26 cellular contexts compared by ENCODE assay signal in genomic region chr4:184553891-184554290, GRCh38.
"Had no signal": no experiment of that assay in that cellular context is flagged by ENCODE, and none has a peak within 500 bp of the region (broad histone marks: within the 10 kb centered on the region; RNA-seq: fewer than 3 reads in every experiment).

No MANE protein-coding gene starts in this region.

- ATAC-seq: activated T-helper 17 cell treated with anti-CD3 and anti-CD28 coated beads, Interleukin-2, amount 50 U/mL, for 72 hours; PC-3; SK-N-SH treated with all-trans-retinoic acid at 6 μM for 48 hours had no signal

- H3K27ac Mint-ChIP-seq: activated B cell treated with CpG ODN at 0.5 μM for 24 hours; activated CD4-positive, alpha-beta memory T cell treated with anti-CD3 and anti-CD28 coated beads for 36 hours; activated CD4-positive, alpha-beta T cell treated with anti-CD3 and anti-CD28 coated beads, Interleukin-2, amount 10 ng/mL, durations not matched to agents 7 days and 5 days; activated naive CD4-positive, alpha-beta T cell treated with anti-CD3 and anti-CD28 coated beads for 36 hours; activated naive CD8-positive, alpha-beta T cell; activated T-helper 17 cell treated with anti-CD3 and anti-CD28 coated beads, Interleukin-2, amount 50 U/mL, for 72 hours; brain had no signal

- H3K27me3 Mint-ChIP-seq: activated B cell treated with CpG ODN at 0.5 μM for 24 hours; activated naive CD8-positive, alpha-beta T cell; central memory CD8-positive, alpha-beta T cell had no signal

- H3K4me1 ChIP-seq: SJSA1 had no signal

- H3K4me3 ChIP-seq: SJSA1 had no signal

- H3K27ac ChIP-seq: SJSA1 had no signal

- H3K4me3 Mint-ChIP-seq: activated B cell treated with CpG ODN at 0.5 μM for 24 hours; activated CD4-positive, alpha-beta memory T cell treated with anti-CD3 and anti-CD28 coated beads for 36 hours; activated CD4-positive, alpha-beta T cell treated with anti-CD3 and anti-CD28 coated beads, Interleukin-2, amount 10 ng/mL, durations not matched to agents 7 days and 5 days; activated naive CD4-positive, alpha-beta T cell treated with anti-CD3 and anti-CD28 coated beads for 36 hours; activated naive CD8-positive, alpha-beta T cell; activated T-helper 17 cell treated with anti-CD3 and anti-CD28 coated beads, Interleukin-2, amount 50 U/mL, for 72 hours; brain; central memory CD8-positive, alpha-beta T cell had no signal

- H3K9me3 Mint-ChIP-seq: activated B cell treated with CpG ODN at 0.5 μM for 24 hours; activated CD4-positive, alpha-beta memory T cell treated with anti-CD3 and anti-CD28 coated beads for 36 hours; activated CD4-positive, alpha-beta T cell treated with anti-CD3 and anti-CD28 coated beads, Interleukin-2, amount 10 ng/mL, durations not matched to agents 7 days and 5 days; activated naive CD4-positive, alpha-beta T cell treated with anti-CD3 and anti-CD28 coated beads for 36 hours; activated T-helper 17 cell treated with anti-CD3 and anti-CD28 coated beads, Interleukin-2, amount 50 U/mL, for 72 hours; central memory CD8-positive, alpha-beta T cell had no signal

- H3K36me3 Mint-ChIP-seq: activated CD4-positive, alpha-beta memory T cell treated with anti-CD3 and anti-CD28 coated beads for 36 hours; activated naive CD8-positive, alpha-beta T cell; brain had no signal

- DNase-seq: activated B cell treated with CpG ODN at 0.5 μM for 24 hours; activated CD4-positive, alpha-beta memory T cell treated with anti-CD3 and anti-CD28 coated beads for 36 hours; activated CD4-positive, alpha-beta T cell treated with anti-CD3 and anti-CD28 coated beads for 1 hour; activated CD4-positive, alpha-beta T cell treated with anti-CD3 and anti-CD28 coated beads, Interleukin-2, amount 10 ng/mL, durations not matched to agents 7 days and 5 days; activated gamma-delta T cell; activated naive CD4-positive, alpha-beta T cell treated with anti-CD3 and anti-CD28 coated beads for 36 hours; activated T-cell treated with anti-CD3 and anti-CD28 coated beads for 4 hours; activated T-cell treated with anti-CD3 and anti-CD28 coated beads, Interleukin-2, amount 50 U/mL, for 48 hours; amygdala; NCI-H1048; NCI-H1417; NCI-H1930; NCI-H2107; NCI-H2171 treated with DMSO at 0.1 percent for 48 hours; NCI-H226; NCI-H526; NCI-H774; PC-3; SHP77; SW 1271 had no signal

- H3K4me1 Mint-ChIP-seq: brain had no signal

- H3K36me3 ChIP-seq: SJSA1 had no signal
